21 cellular contexts compared by ENCODE assay signal in the genomic region with DNA sequence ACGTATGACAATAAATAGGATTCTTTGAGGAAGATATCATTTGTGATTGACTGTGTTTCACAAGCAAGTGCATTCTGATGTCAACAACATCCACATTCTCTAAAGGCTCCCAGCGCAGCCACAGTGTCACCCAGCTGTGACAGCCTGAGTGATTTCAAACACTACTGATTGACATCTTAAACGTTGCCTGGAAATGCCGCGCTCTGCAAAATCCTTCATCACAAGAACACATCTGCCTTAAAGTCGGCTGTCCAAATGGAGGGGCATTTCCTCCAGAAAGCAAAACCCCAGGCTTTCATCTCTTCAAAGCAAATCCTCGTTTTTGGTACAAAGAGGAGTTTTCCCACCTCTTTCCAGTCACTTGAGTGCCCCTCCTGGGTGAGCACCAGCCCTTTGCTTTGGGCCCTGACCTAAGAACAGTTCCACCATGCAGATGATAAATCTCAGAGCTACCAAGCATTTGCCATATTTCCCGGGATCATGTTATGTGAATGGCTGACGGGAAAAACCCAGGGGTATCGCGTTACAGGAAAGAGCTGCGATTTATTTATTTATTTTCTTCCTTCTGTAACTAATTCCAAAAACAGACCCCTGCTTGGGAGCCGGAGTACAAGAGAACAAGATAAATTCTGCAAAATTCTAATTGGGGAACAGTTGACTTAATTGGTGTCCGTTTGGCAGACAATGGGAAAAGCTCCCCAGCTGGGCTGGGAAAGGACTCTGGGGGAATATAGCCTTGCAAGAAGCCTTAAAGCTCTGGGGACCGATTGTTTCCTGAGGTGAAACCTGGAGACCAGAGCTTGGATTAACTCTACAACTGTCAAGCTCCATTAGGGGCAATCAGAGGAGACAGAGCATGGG.
DNase-seq lines count a peak whose midpoint lies in the region; ATAC-seq, FAIRE-seq and TF ChIP-seq lines count a peak whose summit lies in the region.
"Had no signal": no experiment of that assay in that cellular context is flagged by ENCODE, and none has a peak within 500 bp of the region (broad histone marks: within the 10 kb centered on the region; RNA-seq: fewer than 3 reads in every experiment).

No MANE protein-coding gene starts in this region.

- H3K9me1 ChIP-seq in K562 (ENCODE audit: control insufficient read depth, insufficient read depth, low read length): no peaks in the 10 kb centered on the region

- TF ChIP-seq RAD21 in K562 (CRISPR knock-in tag; conservative IDR thresholded peaks at IDR 0.05 in 1 of 2, IDR thresholded peaks at IDR 0.05 in 1 of 2): no peak

- no peak overlapping the region for H3K27ac ChIP-seq in BLaER1 treated with 17β-estradiol and CSF1 and Interleukin-3, amounts not matched to agents 10 nM and 100 nM
- peak overlapping the region; percentile 18 for H3K27ac ChIP-seq in HUES48 (ENCODE audit: low read depth, low read length)
- H3K27ac ChIP-seq in K562 (ENCODE audit: extremely low read depth, low read depth, low read length): no peak overlapping the region
- H3K27ac ChIP-seq: breast epithelium, upper lobe of right lung had no signal

- no peak for FAIRE-seq in K562 (lab: Jason Lieb, UNC)

- H3K4me3 ChIP-seq in BLaER1 treated with 17β-estradiol and CSF1 and Interleukin-3, amounts not matched to agents 10 nM and 100 nM: no peak overlapping the region
- H3K4me3 ChIP-seq in HUES48 (ENCODE audit: low read depth, low read length) (no peak overlapping the region), K562 (no peak overlapping the region)
- H3K4me3 ChIP-seq: breast epithelium, lung, smooth muscle cell, upper lobe of right lung had no signal

- H2AFZ ChIP-seq in K562 (ENCODE audit: low read depth, low read length): no peak overlapping the region

- TF ChIP-seq CTCF in K562 (IDR thresholded peaks at IDR 0.05 in 2 of 3, conservative IDR thresholded peaks at IDR 0.05 in 1 of 3; ENCODE audit: insufficient read depth in 2 of 3, low read depth in 1 of 3, low read length in 3 of 3): no peak
- TF ChIP-seq CTCF in nephron (IDR thresholded peaks at IDR 0.05; ENCODE audit: unreplicated experiment in 3 of 3): no peak

- CTCF ChIA-PET in K562 (lab: Yijun Ruan, JAX; ENCODE audit: low intra/inter-chr PET ratio): no interaction called here

- ATAC-seq in K562 (0 out of 3 replicates have a peak, but pooled peaks have one; percentile 53), HG03442 (IDR thresholded peaks at IDR 0.05; ENCODE audit: unreplicated experiment) (no peak)
- ATAC-seq in stimulated activated naive CD8-positive, alpha-beta T cell treated with anti-CD3 and anti-CD28 coated beads, Interleukin-15, Interleukin-2, amounts not matched to agents 100 U/mL and 50 U/mL, for 24 hours: no peak
- ATAC-seq: stimulated activated memory B cell treated with anti-CD40 and anti-IgM and Interleukin-4, amounts not matched to agents 10 μg/mL and 1 μg/mL and 100 μg/mL, for 72 hours; T-cell; upper lobe of right lung had no signal

- intact Hi-C loops in K562 (cut with micrococcal nuclease): no loop called here

- H3K4me1 ChIP-seq in BLaER1 treated with 17β-estradiol and CSF1 and Interleukin-3, amounts not matched to agents 10 nM and 100 nM: peaks cover 0 to 17% (median 13%) of the 10 kb centered on the region in 10 experiments; a peak in 13 of 20 replicates
- peaks cover 11% of the 10 kb centered on the region; the same call in 1 of the 2 replicates for H3K4me1 ChIP-seq in HUES48 (ENCODE audit: control insufficient read depth, insufficient read depth, low read length)
- peaks cover 0 to 3% of the 10 kb centered on the region in 2 experiments; a peak in 1 of 5 replicates for H3K4me1 ChIP-seq in K562 (replicated peaks in 1 of 2; ENCODE audit: control insufficient read depth in 2 of 2, insufficient read depth in 2 of 2, low read length in 2 of 2)
- H3K4me1 ChIP-seq: breast epithelium, upper lobe of right lung had no signal

- 49% methylated on average over 15 of the region's 15 CpGs for WGBS in K562 (ENCODE audit: insufficient coverage, low coverage, missing lambda C conversion rate)

- TF ChIP-seq POLR2A in K562 (conservative IDR thresholded peaks at IDR 0.05): no peak

- H3K4me2 ChIP-seq in BLaER1 treated with 17β-estradiol and CSF1 and Interleukin-3, amounts not matched to agents 10 nM and 100 nM: peak overlapping the region in 8 of 11 experiments; percentile 27 to 66 (median 55); a peak in 15 of 22 replicates
- H3K4me2 ChIP-seq in K562 (ENCODE audit: insufficient read depth, low read length): no peak overlapping the region
- H3K4me2 ChIP-seq: smooth muscle cell had no signal

- H4K20me1 ChIP-seq in BLaER1 treated with 17β-estradiol and CSF1 and Interleukin-3, amounts not matched to agents 10 nM and 100 nM: no peaks in the 10 kb centered on the region
- H4K20me1 ChIP-seq in K562 (replicated peaks; ENCODE audit: control insufficient read depth, insufficient read depth, low read length): no peaks in the 10 kb centered on the region

- BruUV-seq in K562 (replicated peaks; lab: Mats Ljungman, UMichigan): no TSS peak

- H3K36me3 ChIP-seq in BLaER1 treated with 17β-estradiol and CSF1 and Interleukin-3, amounts not matched to agents 10 nM and 100 nM: no peaks in the 10 kb centered on the region
- H3K36me3 ChIP-seq in HUES48 (ENCODE audit: control insufficient read depth, insufficient read depth, low read length): no peaks in the 10 kb centered on the region
- no peaks in the 10 kb centered on the region for H3K36me3 ChIP-seq in K562 (ENCODE audit: control insufficient read depth, insufficient read depth, low read length)
- H3K36me3 ChIP-seq: breast epithelium, upper lobe of right lung had no signal

- H3K27me3 ChIP-seq in BLaER1 treated with 17β-estradiol and CSF1 and Interleukin-3, amounts not matched to agents 10 nM and 100 nM: peaks cover 0 to 10% (median 0%) of the 10 kb centered on the region in 11 experiments; a peak in 1 of 22 replicates
- H3K27me3 ChIP-seq in HUES48 (ENCODE audit: control insufficient read depth, insufficient read depth, low read length): no peaks in the 10 kb centered on the region
- H3K27me3 ChIP-seq in K562 (ENCODE audit: control insufficient read depth in 2 of 2, insufficient read depth in 2 of 2, low read length in 2 of 2): no peaks in the 10 kb centered on the region
- H3K27me3 ChIP-seq: breast epithelium, upper lobe of right lung had no signal

- H3K27me3 Mint-ChIP-seq in nephron (ENCODE audit: low read depth): peaks cover 3% of the 10 kb centered on the region
- H3K27me3 Mint-ChIP-seq: stimulated activated memory B cell treated with anti-CD40 and anti-IgM and Interleukin-4, amounts not matched to agents 10 μg/mL and 1 μg/mL and 100 μg/mL, for 72 hours had no signal

- H3K4me3 Mint-ChIP-seq in nephron: peak overlapping the region; percentile 40 to 67 (median 61)
- H3K4me3 Mint-ChIP-seq: stimulated activated memory B cell treated with anti-CD40 and anti-IgM and Interleukin-4, amounts not matched to agents 10 μg/mL and 1 μg/mL and 100 μg/mL, for 72 hours; T-cell had no signal

- no peaks in the 10 kb centered on the region for H3K79me2 ChIP-seq in K562 (ENCODE audit: control insufficient read depth, insufficient read depth, low read length)

- H3K36me3 Mint-ChIP-seq in nephron (ENCODE audit: low read depth): peaks cover 12% of the 10 kb centered on the region
- H3K36me3 Mint-ChIP-seq: stimulated activated memory B cell treated with anti-CD40 and anti-IgM and Interleukin-4, amounts not matched to agents 10 μg/mL and 1 μg/mL and 100 μg/mL, for 72 hours had no signal

- H3K9ac ChIP-seq in BLaER1 treated with 17β-estradiol and CSF1 and Interleukin-3, amounts not matched to agents 10 nM and 100 nM: no peak overlapping the region
- no peak overlapping the region for H3K9ac ChIP-seq in HUES48 (ENCODE audit: low read depth, low read length)
- no peak overlapping the region for H3K9ac ChIP-seq in K562 (ENCODE audit: insufficient read depth in 1 of 2, low read depth in 2 of 2, low read length in 2 of 2)

- peak in 1 of 4 experiments; percentile 9 for DNase-seq in K562 (ENCODE audit: extremely low read depth in 1 of 4, low spot score in 3 of 4)
- DNase-seq in C1 segment of cervical spinal cord (lab: John Stamatoyannopoulos, UW): no peak
- no peak for DNase-seq in stimulated activated naive CD8-positive, alpha-beta T cell treated with anti-CD3 and anti-CD28 coated beads, Interleukin-15, Interleukin-2, amounts not matched to agents 100 U/mL and 50 U/mL, for 24 hours
- no peak for DNase-seq in NCI-H1048 (lab: John Stamatoyannopoulos, UW)
- DNase-seq: AML-193; DMS 273 treated with DMSO at 0.1 percent for 48 hours; effector memory CD4-positive, alpha-beta T cell; HCEC 1CT; KBM-7; NCI-H748 treated with DMSO at 0.1 percent for 48 hours; occipital lobe; T-cell; upper lobe of right lung had no signal

- peaks cover 27% of the 10 kb centered on the region for H3K4me1 Mint-ChIP-seq in nephron
- H3K4me1 Mint-ChIP-seq: stimulated activated memory B cell treated with anti-CD40 and anti-IgM and Interleukin-4, amounts not matched to agents 10 μg/mL and 1 μg/mL and 100 μg/mL, for 72 hours; T-cell had no signal

- POLR2A ChIA-PET in K562 (lab: Yijun Ruan, JAX): interaction anchor here (0.9 to 1.4 kb wide), 3 partner anchors 10 to 19 kb away, joined by 3 read pairs; no protein-coding TSS in a partner anchor

- TF ChIP-seq EP300 in K562 (IDR thresholded peaks at IDR 0.05; ENCODE audit: low read length): no peak

- peaks cover 0 to 14% (median 8%) of the 10 kb centered on the region in 11 experiments; a peak in 13 of 22 replicates for H3K9me3 ChIP-seq in BLaER1 treated with 17β-estradiol and CSF1 and Interleukin-3, amounts not matched to agents 10 nM and 100 nM (replicated peaks in 1 of 11)
- no peaks in the 10 kb centered on the region for H3K9me3 ChIP-seq in HUES48 (ENCODE audit: control insufficient read depth, insufficient read depth, low read length)
- no peaks in the 10 kb centered on the region; the same call in 1 of the 2 replicates for H3K9me3 ChIP-seq in K562 (replicated peaks; ENCODE audit: control insufficient read depth, insufficient read depth, low read depth, low read length)
- H3K9me3 ChIP-seq: breast epithelium, upper lobe of right lung had no signal

- peaks cover 12% of the 10 kb centered on the region for H3K9me3 Mint-ChIP-seq in nephron

- in situ Hi-C loops in K562 (cut with MboI): no loop called here

- peak overlapping the region; percentile 75 to 98 (median 95) for H3K27ac Mint-ChIP-seq in nephron
- H3K27ac Mint-ChIP-seq: stimulated activated memory B cell treated with anti-CD40 and anti-IgM and Interleukin-4, amounts not matched to agents 10 μg/mL and 1 μg/mL and 100 μg/mL, for 72 hours; T-cell had no signal

TF ChIP-seq in K562, 482 proteins besides CTCF, POLR2A, EP300 and RAD21 (continues in another document):
- TF ChIP-seq, protein P1, sequence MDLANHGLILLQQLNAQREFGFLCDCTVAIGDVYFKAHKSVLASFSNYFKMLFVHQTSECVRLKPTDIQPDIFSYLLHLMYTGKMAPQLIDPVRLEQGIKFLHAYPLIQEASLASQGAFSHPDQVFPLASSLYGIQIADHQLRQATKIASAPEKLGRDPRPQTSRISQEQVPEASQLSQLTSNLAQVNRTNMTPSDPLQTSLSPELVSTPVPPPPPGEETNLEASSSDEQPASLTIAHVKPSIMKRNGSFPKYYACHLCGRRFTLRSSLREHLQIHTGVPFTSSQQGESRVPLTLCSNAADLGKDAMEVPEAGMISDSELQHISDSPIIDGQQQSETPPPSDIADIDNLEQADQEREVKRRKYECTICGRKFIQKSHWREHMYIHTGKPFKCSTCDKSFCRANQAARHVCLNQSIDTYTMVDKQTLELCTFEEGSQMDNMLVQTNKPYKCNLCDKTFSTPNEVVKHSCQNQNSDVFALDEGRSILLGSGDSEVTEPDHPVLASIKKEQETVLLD (IDR thresholded peaks at IDR 0.05): no peak
